In genomic region chr1:193104496-193104905, GRCh38 we compare ENCODE assay signal across 8 cellular contexts. TPM values are rescaled to one million over a fixed set of nuclear protein-coding genes. Genes with fewer than 3 reads are reported as not detected.
DNase-seq lines count a peak whose midpoint lies in the region; ATAC-seq and TF ChIP-seq lines count a peak whose summit lies in the region.

No MANE protein-coding gene starts in this region.

- H3K4me1 ChIP-seq in DND-41 (ENCODE audit: insufficient read depth, low read length) (peaks cover 22% of the 10 kb centered on the region), breast epithelium (peaks cover 0 to 4% of the 10 kb centered on the region in 2 donors)

- H3K36me3 ChIP-seq in DND-41 (ENCODE audit: insufficient read depth, low read length), result peaks cover 7% of the 10 kb centered on the region
- no peaks in the 10 kb centered on the region for H3K36me3 ChIP-seq in breast epithelium

- TF ChIP-seq POLR2A in breast epithelium (IDR thresholded peaks at IDR 0.05), result no peak

- H3K27me3 ChIP-seq in DND-41 (ENCODE audit: insufficient read depth, low read length, poor library complexity) (peaks cover 5% of the 10 kb centered on the region), breast epithelium (no peaks in the 10 kb centered on the region)

- peak overlapping the region; percentile 73 for H3K9ac ChIP-seq in DND-41 (ENCODE audit: low read depth, low read length)

- peak overlapping the region; percentile 74 to 79 for H3K4me3 ChIP-seq in DND-41 (ENCODE audit: low read depth in 1 of 2, low read length in 2 of 2)
- H3K4me3 ChIP-seq in breast epithelium, result peak overlapping the region; percentile 81 to 88 (median 82)
- H3K4me3 ChIP-seq in skeletal muscle cell (ENCODE audit: low read depth, low read length), result peak overlapping the region; percentile 68

- peak overlapping the region; percentile 81 for H3K4me2 ChIP-seq in DND-41 (ENCODE audit: insufficient read depth, low read length)

- H3K9me3 ChIP-seq in DND-41 (ENCODE audit: insufficient read depth, low read length, severe bottlenecking) (no peaks in the 10 kb centered on the region), breast epithelium (no peaks in the 10 kb centered on the region)

- peak overlapping the region; percentile 80 for H2AFZ ChIP-seq in DND-41 (ENCODE audit: low read depth, low read length)

- DNase-seq in DND-41, result no peak
- DNase-seq in SK-MEL-5 (ENCODE audit: low read depth, low spot score), result peak; percentile 60
- peak; percentile 35 to 53 for DNase-seq in breast epithelium (ENCODE audit: low spot score in 2 of 2)
- peak; percentile 58 for DNase-seq in iPS-NIHi11 (ENCODE audit: low spot score)
- no peak for DNase-seq in skeletal muscle cell (ENCODE audit: low read depth)
- no peak for DNase-seq in NCI-H2171 (lab: John Stamatoyannopoulos, UW)

- H3K79me2 ChIP-seq in DND-41 (ENCODE audit: insufficient read depth, low read length), result peaks cover 15% of the 10 kb centered on the region

- intact Hi-C loops in breast epithelium (cut with DNase I; ENCODE audit: low total_unique reads), result no loop called here

- TF ChIP-seq CTCF in DND-41 (IDR thresholded peaks at IDR 0.05; ENCODE audit: borderline replicate concordance, extremely low read depth, low read length, poor library complexity, severe bottlenecking) (peak; percentile 2), breast epithelium (IDR thresholded peaks at IDR 0.05) (no peak)

- H3K27ac ChIP-seq in DND-41 (ENCODE audit: low read length) (peak overlapping the region; percentile 33; the same call in 1 of the 2 replicates), breast epithelium (peak overlapping the region; percentile 84 to 95)

- ATAC-seq in DND-41 (ENCODE audit: insufficient read depth, low read depth) (peak; percentile 46), GM19438 (IDR thresholded peaks at IDR 0.05; ENCODE audit: low read depth, unreplicated experiment) (peak; percentile 41), HG03442 (IDR thresholded peaks at IDR 0.05; ENCODE audit: unreplicated experiment) (peak; percentile 29)

- in situ Hi-C loops in SK-MEL-5 (cut with HindIII; ENCODE audit: low pct_unique_long_range_greater_than_20kb, low sequenced_read_pairs), result no loop called here

- no peaks in the 10 kb centered on the region for H4K20me1 ChIP-seq in DND-41 (ENCODE audit: insufficient read depth, low read length)

RNA-seq across cellular contexts. Expression of gene GLRX2, which starts 0.7 kb away (rescaled TPM):
- total RNA-seq in SK-MEL-5 (2014; rRNA removed; shearing (Covaris generic)), result 36.3 and 41.8 TPM in 2 replicates
- polyA plus RNA-seq in SK-MEL-5 (2015; cell fraction: cytosol; rRNA removed), result 18.0 and 29.8 TPM in 2 replicates
- 9.4 and 14.9 TPM in 2 replicates for polyA plus RNA-seq in SK-MEL-5 (2015; cell fraction: nucleus; rRNA removed)
- total RNA-seq in breast epithelium, result 1 to 10 TPM; 6.2 to 8.0 (median 6.9) TPM

RNA-seq across cellular contexts. Expression of gene CDC73, which starts 17.3 kb away (rescaled TPM):
- 11.3 and 13.4 TPM in 2 replicates for total RNA-seq in SK-MEL-5 (2014; rRNA removed; shearing (Covaris generic))
- polyA plus RNA-seq in SK-MEL-5 (2015; cell fraction: cytosol; rRNA removed), result 17.2 and 20.7 TPM in 2 replicates
- polyA plus RNA-seq in SK-MEL-5 (2015; cell fraction: nucleus; rRNA removed), result 7.9 and 8.2 TPM in 2 replicates
- 10 to 100 TPM; 36.1 to 52.0 (median 49.6) TPM for total RNA-seq in breast epithelium

RNA-seq across cellular contexts. Expression of gene RO60, which starts 45.1 kb away (rescaled TPM):
- 106 and 115 TPM in 2 replicates for total RNA-seq in SK-MEL-5 (2014; rRNA removed; shearing (Covaris generic))
- polyA plus RNA-seq in SK-MEL-5 (2015; cell fraction: cytosol; rRNA removed), result 22.5 and 35.6 TPM in 2 replicates
- polyA plus RNA-seq in SK-MEL-5 (2015; cell fraction: nucleus; rRNA removed), result 15.6 and 25.1 TPM in 2 replicates
- 100 to 1,000 TPM in 1 of 3 donors, 10 to 100 TPM in 2; 91.4 to 116 (median 95.1) TPM for total RNA-seq in breast epithelium

RNA-seq across cellular contexts. Expression of gene UCHL5, which starts 45.3 kb away (rescaled TPM):
- total RNA-seq in SK-MEL-5 (2014; rRNA removed; shearing (Covaris generic)), result 39.6 and 41.4 TPM in 2 replicates
- polyA plus RNA-seq in SK-MEL-5 (2015; cell fraction: cytosol; rRNA removed), result 58.7 and 60.9 TPM in 2 replicates
- polyA plus RNA-seq in SK-MEL-5 (2015; cell fraction: nucleus; rRNA removed), result 41.1 and 54.0 TPM in 2 replicates
- 10 to 100 TPM; 32.8 to 45.2 (median 38.3) TPM for total RNA-seq in breast epithelium

Comparison
In these comparisons a context has a peak if more than half of its experiments do, and no peak if none do; other contexts are left out.
1. DNase-seq: peak in SK-MEL-5 (single experiment), breast epithelium (2 of 2) and iPS-NIHi11 (single experiment); none in DND-41 (single experiment), skeletal muscle cell (single experiment) and NCI-H2171 (single experiment).
2. Peak in every context shown above with its lines, with median percentiles within 50 percentile points of each other: ATAC-seq and H3K4me3 ChIP-seq.